ENCODE assay signal across 17 cellular contexts in the genomic region with DNA sequence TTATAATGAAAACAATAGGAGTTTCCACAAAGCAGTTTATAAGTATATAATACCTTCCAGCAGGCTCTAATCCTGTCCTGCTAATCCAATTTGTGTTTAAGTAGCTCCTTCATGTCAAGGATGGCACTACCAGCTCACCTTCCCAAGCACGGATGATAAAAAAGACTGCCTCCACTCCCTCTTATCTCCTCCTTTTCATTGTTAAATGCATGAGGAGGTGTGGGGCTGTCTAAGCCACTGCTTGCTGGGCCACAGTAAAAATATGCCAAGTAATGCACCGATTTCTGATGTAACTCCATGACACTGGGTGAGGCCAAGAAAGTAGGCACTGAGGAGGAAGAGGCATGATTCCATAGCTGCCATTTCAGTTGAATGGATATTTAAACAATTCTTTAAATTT.
"Had no signal": no experiment of that assay in that cellular context is flagged by ENCODE, and none has a peak within 500 bp of the region (broad histone marks: within the 10 kb centered on the region; RNA-seq: fewer than 3 reads in every experiment).

No MANE protein-coding gene starts in this region.

- H3K4me1 ChIP-seq: heart left ventricle, upper lobe of left lung, uterus had no signal

- H3K27ac Mint-ChIP-seq: endodermal cell; naive thymus-derived CD4-positive, alpha-beta T cell; stimulated activated effector memory CD8-positive, alpha-beta T cell treated with anti-CD3 and anti-CD28 coated beads, Interleukin-12 subunit alpha, Interleukin-12 subunit beta, amount 100 ng/mL, for 72 hours; stimulated activated naive CD8-positive, alpha-beta T cell treated with anti-CD3 and anti-CD28 coated beads, Interleukin-15, Interleukin-2, amounts not matched to agents 100 ng/mL and 50 ng/mL, for 24 hours had no signal

- H3K4me3 ChIP-seq: coronary artery, heart left ventricle, ovary, tibial artery, upper lobe of left lung, uterus had no signal

- ATAC-seq: heart left ventricle; naive thymus-derived CD4-positive, alpha-beta T cell; right cardiac atrium; stimulated activated effector memory CD8-positive, alpha-beta T cell treated with anti-CD3 and anti-CD28 coated beads, Interleukin-12 subunit alpha, Interleukin-12 subunit beta, amount 100 ng/mL, for 72 hours had no signal

- H3K4me1 Mint-ChIP-seq: naive thymus-derived CD4-positive, alpha-beta T cell; neural crest cell; stimulated activated effector memory CD8-positive, alpha-beta T cell treated with anti-CD3 and anti-CD28 coated beads, Interleukin-12 subunit alpha, Interleukin-12 subunit beta, amount 100 ng/mL, for 72 hours had no signal

- H3K36me3 Mint-ChIP-seq: stimulated activated effector memory CD8-positive, alpha-beta T cell treated with anti-CD3 and anti-CD28 coated beads, Interleukin-12 subunit alpha, Interleukin-12 subunit beta, amount 100 ng/mL, for 72 hours had no signal

- H3K36me3 ChIP-seq: heart left ventricle, ovary, upper lobe of left lung, uterus had no signal

- H3K27ac ChIP-seq: coronary artery, heart left ventricle, ovary, tibial artery, upper lobe of left lung, uterus had no signal

- H3K27me3 Mint-ChIP-seq: naive thymus-derived CD4-positive, alpha-beta T cell; stimulated activated naive CD8-positive, alpha-beta T cell treated with anti-CD3 and anti-CD28 coated beads, Interleukin-15, Interleukin-2, amounts not matched to agents 100 ng/mL and 50 ng/mL, for 24 hours had no signal

- H3K27me3 ChIP-seq: heart left ventricle, ovary, tibial artery, upper lobe of left lung, uterus had no signal

- H3K4me3 Mint-ChIP-seq: endodermal cell; naive thymus-derived CD4-positive, alpha-beta T cell; neural crest cell; stimulated activated effector memory CD8-positive, alpha-beta T cell treated with anti-CD3 and anti-CD28 coated beads, Interleukin-12 subunit alpha, Interleukin-12 subunit beta, amount 100 ng/mL, for 72 hours; stimulated activated naive CD8-positive, alpha-beta T cell treated with anti-CD3 and anti-CD28 coated beads, Interleukin-15, Interleukin-2, amounts not matched to agents 100 ng/mL and 50 ng/mL, for 24 hours had no signal

- DNase-seq: effector CD4-positive, alpha-beta T cell; endodermal cell; foreskin melanocyte; heart left ventricle; hippocampal formation; naive thymus-derived CD4-positive, alpha-beta T cell; ovary; right cardiac atrium; stimulated activated CD4-positive, alpha-beta T cell treated with anti-CD3 and anti-CD28 coated beads, Interleukin-4, amount 100 ng/mL, for 1 hour; stimulated activated CD8-positive, alpha-beta memory T cell treated with anti-CD3 and anti-CD28 coated beads, Interleukin-4, amount 100 ng/mL, for 48 hours; tibial artery; upper lobe of left lung; uterus had no signal
